17 cellular contexts compared by ENCODE assay signal in the genomic region with DNA sequence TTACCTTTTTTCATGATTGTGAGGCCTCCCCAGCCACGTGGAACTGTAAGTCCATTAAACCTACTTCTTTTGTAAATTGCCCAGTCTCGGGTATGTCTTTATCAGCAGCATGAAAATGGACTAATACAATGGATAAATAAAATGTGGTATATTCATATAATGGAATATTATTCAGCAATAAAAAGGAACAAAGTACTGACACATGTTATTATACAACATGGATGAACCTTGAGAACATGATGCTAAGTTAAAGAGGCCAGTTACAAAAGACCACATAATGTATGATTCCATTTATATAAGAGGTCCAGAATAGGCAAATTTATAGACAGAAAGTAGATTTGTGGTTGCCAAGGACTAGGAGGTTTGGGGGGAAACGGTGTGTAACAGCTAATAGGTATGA. TPM values are rescaled to one million over a fixed set of nuclear protein-coding genes. Genes with fewer than 3 reads are reported as not detected.
A peak's percentile ranks its signal among the peaks of the same experiment; 100 is the strongest.
DNase-seq lines count a peak whose midpoint lies in the region; ATAC-seq and TF ChIP-seq lines count a peak whose summit lies in the region.
"Had no signal": no experiment of that assay in that cellular context is flagged by ENCODE, and none has a peak within 500 bp of the region (broad histone marks: within the 10 kb centered on the region; RNA-seq: fewer than 3 reads in every experiment).

No MANE protein-coding gene starts in this region.

- no peaks in the 10 kb centered on the region for H3K27me3 ChIP-seq in CD4-positive, alpha-beta memory T cell (ENCODE audit: insufficient read depth, low read length)
- H3K27me3 ChIP-seq in CD8-positive, alpha-beta memory T cell (ENCODE audit: insufficient read depth, low read length, poor library complexity, severe bottlenecking): no peaks in the 10 kb centered on the region
- H3K27me3 ChIP-seq in gastrocnemius medialis: no peaks in the 10 kb centered on the region
- H3K27me3 ChIP-seq: BE2C had no signal

- in situ Hi-C loops in gastrocnemius medialis (cut with MboI; ENCODE audit: low sequenced_read_pairs in 4 of 4): loop anchor here in 3 of 4 donors (10.0 to 25.0 kb wide), 2 partner anchors 210 to 212 kb away; a partner anchor contains a TSS

- ATAC-seq in gastrocnemius medialis (no peak), HG02981 (IDR thresholded peaks at IDR 0.05; ENCODE audit: unreplicated experiment) (no peak)
- ATAC-seq: A549, GM12878, HCT116 had no signal

- CTCF ChIA-PET in CD4-positive, alpha-beta memory T cell (lab: Charles Lee; ENCODE audit: partially characterized antibody): interaction anchor here (0.9 to 20.8 kb wide), 8 partner anchors 9 to 205 kb away, joined by 3 to 798 read pairs (median 4); a partner anchor contains a TSS
- CTCF ChIA-PET in CD8-positive, alpha-beta memory T cell (lab: Charles Lee): interaction anchor here (0.8 to 2.5 kb wide), 4 partner anchors 9 to 205 kb away, joined by 3 to 9 read pairs (median 6); no protein-coding TSS in a partner anchor

- H3K9me3 ChIP-seq in CD4-positive, alpha-beta memory T cell (ENCODE audit: control insufficient read depth in 1 of 2, low read length in 2 of 2): no peaks in the 10 kb centered on the region
- no peaks in the 10 kb centered on the region for H3K9me3 ChIP-seq in CD8-positive, alpha-beta memory T cell (ENCODE audit: low read length)
- no peaks in the 10 kb centered on the region for H3K9me3 ChIP-seq in gastrocnemius medialis
- H3K9me3 ChIP-seq: A549, BE2C had no signal

- peaks cover 57 to 88% (median 70%) of the 10 kb centered on the region in 4 donors for H3K4me1 Mint-ChIP-seq in CD4-positive, alpha-beta memory T cell
- H3K4me1 Mint-ChIP-seq in CD8-positive, alpha-beta memory T cell: peaks cover 66 to 88% (median 87%) of the 10 kb centered on the region in 3 donors
- peaks cover 83% of the 10 kb centered on the region for H3K4me1 Mint-ChIP-seq in activated T-helper 1 cell treated with anti-CD3 and anti-CD28 coated beads, Interleukin-12 subunit alpha, Interleukin-12 subunit beta, Interleukin-2, Interleukin-4 antibody, amounts not matched to agents 30 ng/mL and 10 ng/mL and 1 ng/mL, durations not matched to agents 14 hours and 24 hours and 36 hours (ENCODE audit: low read depth)
- peaks cover 16% of the 10 kb centered on the region for H3K4me1 Mint-ChIP-seq in nephron progenitor cell

- H3K4me3 Mint-ChIP-seq in CD4-positive, alpha-beta memory T cell: peak overlapping the region in 6 of 8 donors; percentile 9 to 98 (median 38)
- H3K4me3 Mint-ChIP-seq in CD8-positive, alpha-beta memory T cell: peak overlapping the region in 3 of 7 donors; percentile 41 to 98 (median 95)
- peak overlapping the region; percentile 29 for H3K4me3 Mint-ChIP-seq in activated T-helper 1 cell treated with anti-CD3 and anti-CD28 coated beads, Interleukin-12 subunit alpha, Interleukin-12 subunit beta, Interleukin-2, Interleukin-4 antibody, amounts not matched to agents 30 ng/mL and 10 ng/mL and 1 ng/mL, durations not matched to agents 14 hours and 24 hours and 36 hours
- H3K4me3 Mint-ChIP-seq in nephron progenitor cell: no peak overlapping the region

- no peaks in the 10 kb centered on the region for H3K36me3 ChIP-seq in CD4-positive, alpha-beta memory T cell (ENCODE audit: insufficient read depth, low read length)
- H3K36me3 ChIP-seq in CD8-positive, alpha-beta memory T cell (ENCODE audit: insufficient read depth, low read length): peaks cover 3% of the 10 kb centered on the region
- H3K36me3 ChIP-seq in gastrocnemius medialis: no peaks in the 10 kb centered on the region
- H3K36me3 ChIP-seq: BE2C had no signal

- H3K4me3 ChIP-seq in CD4-positive, alpha-beta memory T cell (ENCODE audit: low read length in 2 of 2): no peak overlapping the region
- no peak overlapping the region for H3K4me3 ChIP-seq in CD8-positive, alpha-beta memory T cell (ENCODE audit: low read length)
- no peak overlapping the region for H3K4me3 ChIP-seq in gastrocnemius medialis
- H3K4me3 ChIP-seq: A549, GM12878, GM23248 had no signal

- peaks cover 25 to 52% of the 10 kb centered on the region in 2 donors for H3K36me3 Mint-ChIP-seq in CD4-positive, alpha-beta memory T cell
- H3K36me3 Mint-ChIP-seq in CD8-positive, alpha-beta memory T cell: peaks cover 17 to 40% (median 17%) of the 10 kb centered on the region in 3 donors
- H3K36me3 Mint-ChIP-seq in activated T-helper 1 cell treated with anti-CD3 and anti-CD28 coated beads, Interleukin-12 subunit alpha, Interleukin-12 subunit beta, Interleukin-2, Interleukin-4 antibody, amounts not matched to agents 30 ng/mL and 10 ng/mL and 1 ng/mL, durations not matched to agents 14 hours and 24 hours and 36 hours (ENCODE audit: low read depth): peaks cover 57% of the 10 kb centered on the region
- peaks cover 8% of the 10 kb centered on the region for H3K36me3 Mint-ChIP-seq in nephron progenitor cell (ENCODE audit: low read depth)

- TF ChIP-seq CTCF in nephron progenitor cell (IDR thresholded peaks at IDR 0.05) (no peak), gastrocnemius medialis (IDR thresholded peaks at IDR 0.05 in 4 of 5, conservative IDR thresholded peaks at IDR 0.05 in 1 of 5) (no peak)

- no peak for DNase-seq in CD4-positive, alpha-beta memory T cell
- no peak for DNase-seq in CD8-positive, alpha-beta memory T cell
- DNase-seq in activated T-helper 1 cell treated with anti-CD3 and anti-CD28 coated beads, Interleukin-12 subunit alpha, Interleukin-12 subunit beta, Interleukin-2, Interleukin-4 antibody, amounts not matched to agents 30 ng/mL and 10 ng/mL and 1 ng/mL, durations not matched to agents 14 hours and 24 hours and 36 hours (ENCODE audit: low spot score): no peak
- DNase-seq in nephron progenitor cell (no peak), gastrocnemius medialis (no peak)
- no peak for DNase-seq in activated CD8-positive, alpha-beta memory T cell treated with anti-CD3 and anti-CD28 coated beads, Interleukin-2, amount 50 U/mL, for 4 hours
- DNase-seq: BE2C, Calu3, DMS 273 treated with DMSO at 0.1 percent for 48 hours, DMS79, GM23248, IMR-90 had no signal

- H3K27me3 Mint-ChIP-seq in CD4-positive, alpha-beta memory T cell: no peaks in the 10 kb centered on the region
- H3K27me3 Mint-ChIP-seq in CD8-positive, alpha-beta memory T cell: no peaks in the 10 kb centered on the region
- H3K27me3 Mint-ChIP-seq in activated T-helper 1 cell treated with anti-CD3 and anti-CD28 coated beads, Interleukin-12 subunit alpha, Interleukin-12 subunit beta, Interleukin-2, Interleukin-4 antibody, amounts not matched to agents 30 ng/mL and 10 ng/mL and 1 ng/mL, durations not matched to agents 14 hours and 24 hours and 36 hours (ENCODE audit: insufficient read depth): no peaks in the 10 kb centered on the region
- peaks cover 14% of the 10 kb centered on the region for H3K27me3 Mint-ChIP-seq in nephron progenitor cell (ENCODE audit: low read depth, poor library complexity)

- peaks cover 90% of the 10 kb centered on the region for H3K4me1 ChIP-seq in CD4-positive, alpha-beta memory T cell (ENCODE audit: insufficient read depth, low read length)
- H3K4me1 ChIP-seq in CD8-positive, alpha-beta memory T cell (ENCODE audit: insufficient read depth, low read length): peaks cover 39% of the 10 kb centered on the region
- H3K4me1 ChIP-seq in gastrocnemius medialis: peaks cover 13 to 25% of the 10 kb centered on the region in 2 donors
- H3K4me1 ChIP-seq: BE2C had no signal

- H3K27ac ChIP-seq in CD4-positive, alpha-beta memory T cell (ENCODE audit: low read depth, low read length): no peak overlapping the region
- no peak overlapping the region for H3K27ac ChIP-seq in CD8-positive, alpha-beta memory T cell (ENCODE audit: low read depth, low read length)
- no peak overlapping the region for H3K27ac ChIP-seq in gastrocnemius medialis
- H3K27ac ChIP-seq: A549, C4-2B had no signal

- intact Hi-C loops in CD4-positive, alpha-beta memory T cell (cut with micrococcal nuclease): no loop called here
- intact Hi-C loops in activated T-helper 1 cell treated with anti-CD3 and anti-CD28 coated beads, Interleukin-12 subunit alpha, Interleukin-12 subunit beta, Interleukin-2, Interleukin-4 antibody, amounts not matched to agents 30 ng/mL and 10 ng/mL and 1 ng/mL, durations not matched to agents 14 hours and 24 hours and 36 hours (cut with micrococcal nuclease): no loop called here
- intact Hi-C loops in gastrocnemius medialis (cut with DNase I; ENCODE audit: low total_unique reads): no loop called here

- peak overlapping the region in 6 of 7 donors; percentile 4 to 89 (median 45) for H3K27ac Mint-ChIP-seq in CD4-positive, alpha-beta memory T cell
- peak overlapping the region in 7 of 8 donors; percentile 22 to 94 (median 64) for H3K27ac Mint-ChIP-seq in CD8-positive, alpha-beta memory T cell
- H3K27ac Mint-ChIP-seq in activated T-helper 1 cell treated with anti-CD3 and anti-CD28 coated beads, Interleukin-12 subunit alpha, Interleukin-12 subunit beta, Interleukin-2, Interleukin-4 antibody, amounts not matched to agents 30 ng/mL and 10 ng/mL and 1 ng/mL, durations not matched to agents 14 hours and 24 hours and 36 hours: peak overlapping the region; percentile 64
- peak overlapping the region; percentile 26 for H3K27ac Mint-ChIP-seq in nephron progenitor cell

- no peaks in the 10 kb centered on the region for H3K9me3 Mint-ChIP-seq in CD4-positive, alpha-beta memory T cell
- H3K9me3 Mint-ChIP-seq in CD8-positive, alpha-beta memory T cell: no peaks in the 10 kb centered on the region
- no peaks in the 10 kb centered on the region for H3K9me3 Mint-ChIP-seq in activated T-helper 1 cell treated with anti-CD3 and anti-CD28 coated beads, Interleukin-12 subunit alpha, Interleukin-12 subunit beta, Interleukin-2, Interleukin-4 antibody, amounts not matched to agents 30 ng/mL and 10 ng/mL and 1 ng/mL, durations not matched to agents 14 hours and 24 hours and 36 hours
- peaks cover 4% of the 10 kb centered on the region for H3K9me3 Mint-ChIP-seq in nephron progenitor cell

- no peak for TF ChIP-seq POLR2A in gastrocnemius medialis (IDR thresholded peaks at IDR 0.05)

- POLR2A ChIA-PET in CD4-positive, alpha-beta memory T cell (lab: Charles Lee; ENCODE audit: partially characterized antibody): interaction anchor here (0.9 to 3.0 kb wide), 6 partner anchors 9 to 104 kb away, joined by 3 to 10 read pairs (median 5); a partner anchor contains a TSS
- POLR2A ChIA-PET in CD8-positive, alpha-beta memory T cell (lab: Charles Lee): no interaction called here

RNA-seq across cellular contexts. Expression of a gene that starts 5.3 kb away (rescaled TPM):
- 100 to 1,000 TPM; 163 to 172 TPM for total RNA-seq in CD4-positive, alpha-beta memory T cell
- polyA plus RNA-seq in CD4-positive, alpha-beta memory T cell: 100 to 1,000 TPM in 1 of 2 donors, 10 to 100 TPM in 1; 47.9 to 124 TPM
- 10 to 100 TPM; 24.7 to 25.5 TPM for total RNA-seq in CD8-positive, alpha-beta memory T cell
- polyA plus RNA-seq in CD8-positive, alpha-beta memory T cell: 92.1 TPM
- total RNA-seq in activated T-helper 1 cell treated with anti-CD3 and anti-CD28 coated beads, Interleukin-12 subunit alpha, Interleukin-12 subunit beta, Interleukin-2, Interleukin-4 antibody, amounts not matched to agents 30 ng/mL and 10 ng/mL and 1 ng/mL, durations not matched to agents 14 hours and 24 hours and 36 hours: 90.0 and 91.6 TPM in 2 replicates
- 10 to 100 TPM in 3 of 4 donors, 1 to 10 TPM in 1; 9.7 to 27.5 (median 13.8) TPM for total RNA-seq in gastrocnemius medialis
